In genomic region chr10:104711167-104711765, GRCh38 we compare ENCODE assay signal across 13 cellular contexts.
"Had no signal": no experiment of that assay in that cellular context is flagged by ENCODE, and none has a peak within 500 bp of the region (broad histone marks: within the 10 kb centered on the region; RNA-seq: fewer than 3 reads in every experiment).

No MANE protein-coding gene starts in this region.

- H3K27me3 ChIP-seq: brain microvascular endothelial cell, ovary, uterus had no signal

- ATAC-seq: activated T-helper 17 cell treated with anti-CD3 and anti-CD28 coated beads, Interleukin-2, amount 50 U/mL, for 72 hours; esophagus mucosa; left lobe of liver had no signal

- H3K36me3 ChIP-seq: brain microvascular endothelial cell, ovary, uterus had no signal

- H3K4me3 ChIP-seq: ovary, skin epidermis, uterus had no signal

- H3K4me1 ChIP-seq: uterus had no signal

- DNase-seq: activated CD4-positive, alpha-beta T cell treated with anti-CD3 and anti-CD28 coated beads, Interleukin-2, amount 10 ng/mL, durations not matched to agents 24 days and 14 days; activated CD8-positive, alpha-beta memory T cell treated with anti-CD3 and anti-CD28 coated beads for 24 hours; activated naive CD4-positive, alpha-beta T cell treated with anti-CD3 and anti-CD28 coated beads, Interleukin-2, amount 10 ng/mL, durations not matched to agents 7 days and 5 days; brain microvascular endothelial cell; mesenchymal stem cell; ovary; T-helper 1 cell; uterus had no signal

- FAIRE-seq: endometrium had no signal

- H3K9me3 ChIP-seq: ovary, uterus had no signal

- H3K27ac ChIP-seq: brain microvascular endothelial cell, ovary, skin epidermis, uterus had no signal
